23 cellular contexts compared by ENCODE assay signal in the genomic region with DNA sequence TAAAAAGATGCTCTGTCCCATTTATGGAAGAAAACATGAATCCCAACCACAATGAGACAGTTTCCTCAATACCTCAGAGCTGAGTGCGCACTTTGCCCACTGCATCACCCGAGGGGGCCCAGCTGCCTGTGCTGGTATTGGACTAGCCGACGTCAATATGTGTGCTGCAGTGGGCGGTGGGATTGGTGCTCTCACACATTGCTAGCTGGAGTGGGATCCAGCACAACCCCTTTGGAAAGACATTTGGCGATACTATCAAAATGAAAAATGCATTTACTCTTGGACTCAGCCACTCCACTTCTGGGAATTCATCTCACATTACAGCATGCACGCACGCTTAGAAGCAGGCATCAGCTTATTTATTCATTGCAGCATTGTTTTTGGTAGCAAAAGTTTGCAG.
DNase-seq lines count a peak whose midpoint lies in the region; ATAC-seq and TF ChIP-seq lines count a peak whose summit lies in the region.
"Had no signal": no experiment of that assay in that cellular context is flagged by ENCODE, and none has a peak within 500 bp of the region (broad histone marks: within the 10 kb centered on the region; RNA-seq: fewer than 3 reads in every experiment).

No MANE protein-coding gene starts in this region.

- no peak overlapping the region for H3K4me3 Mint-ChIP-seq in natural killer cell treated with Interleukin-12 subunit alpha and Interleukin-12 subunit beta and Interleukin-15 and Interleukin-18, amount 100 ng/mL, for 72 hours
- H3K4me3 Mint-ChIP-seq in natural killer cell, result no peak overlapping the region
- H3K4me3 Mint-ChIP-seq: activated CD4-positive, alpha-beta T cell treated with anti-CD3 and anti-CD28 coated beads, Interleukin-2, amount 10 ng/mL, durations not matched to agents 24 days and 14 days; activated naive CD4-positive, alpha-beta T cell treated with anti-CD3 and anti-CD28 coated beads, Interleukin-2, amount 10 ng/mL, durations not matched to agents 7 days and 5 days; activated T-cell treated with anti-CD3 and anti-CD28 coated beads, Interleukin-2, amount 50 U/mL, for 72 hours; H9; IgD-negative memory B cell; stimulated activated naive B cell treated with anti-CD40 and anti-IgM and Interleukin-4, amounts not matched to agents 10 μg/mL and 1 μg/mL and 100 μg/mL, for 72 hours had no signal

- intact Hi-C loops in natural killer cell (cut with micrococcal nuclease) (no loop called here), heart right ventricle (cut with DNase I) (no loop called here)

- 84 to 85% methylated on average over 8 of the region's 8 CpGs for WGBS in heart right ventricle, 2 donors

- H3K27ac ChIP-seq in duodenal mucosa (ENCODE audit: low read depth, low read length), result peak overlapping the region; percentile 53
- peak overlapping the region; percentile 53 for H3K27ac ChIP-seq in muscle layer of duodenum (ENCODE audit: low read length)
- no peak overlapping the region for H3K27ac ChIP-seq in heart right ventricle
- H3K27ac ChIP-seq: BLaER1, esophagus muscularis mucosa, right atrium auricular region had no signal

- no peaks in the 10 kb centered on the region for H3K9me3 Mint-ChIP-seq in natural killer cell treated with Interleukin-12 subunit alpha and Interleukin-12 subunit beta and Interleukin-15 and Interleukin-18, amount 100 ng/mL, for 72 hours
- H3K9me3 Mint-ChIP-seq in natural killer cell, result no peaks in the 10 kb centered on the region
- H3K9me3 Mint-ChIP-seq: activated CD4-positive, alpha-beta T cell treated with anti-CD3 and anti-CD28 coated beads, Interleukin-2, amount 10 ng/mL, durations not matched to agents 24 days and 14 days; activated naive CD4-positive, alpha-beta T cell treated with anti-CD3 and anti-CD28 coated beads, Interleukin-2, amount 10 ng/mL, durations not matched to agents 7 days and 5 days; activated T-cell treated with anti-CD3 and anti-CD28 coated beads, Interleukin-2, amount 50 U/mL, for 72 hours; H9; stimulated activated naive B cell treated with anti-CD40 and anti-IgM and Interleukin-4, amounts not matched to agents 10 μg/mL and 1 μg/mL and 100 μg/mL, for 72 hours had no signal

- no peak overlapping the region for H3K27ac Mint-ChIP-seq in natural killer cell treated with Interleukin-12 subunit alpha and Interleukin-12 subunit beta and Interleukin-15 and Interleukin-18, amount 100 ng/mL, for 72 hours
- H3K27ac Mint-ChIP-seq in natural killer cell, result no peak overlapping the region
- H3K27ac Mint-ChIP-seq: activated CD4-positive, alpha-beta T cell treated with anti-CD3 and anti-CD28 coated beads, Interleukin-2, amount 10 ng/mL, durations not matched to agents 24 days and 14 days; activated naive CD4-positive, alpha-beta T cell treated with anti-CD3 and anti-CD28 coated beads, Interleukin-2, amount 10 ng/mL, durations not matched to agents 7 days and 5 days; activated T-cell treated with anti-CD3 and anti-CD28 coated beads, Interleukin-2, amount 50 U/mL, for 72 hours; H9; IgD-negative memory B cell; stimulated activated naive B cell treated with anti-CD40 and anti-IgM and Interleukin-4, amounts not matched to agents 10 μg/mL and 1 μg/mL and 100 μg/mL, for 72 hours had no signal

- H3K9me3 ChIP-seq in duodenal mucosa (ENCODE audit: control insufficient read depth in 1 of 2, low read length in 2 of 2) (no peaks in the 10 kb centered on the region), muscle layer of duodenum (ENCODE audit: control insufficient read depth in 1 of 2, low read length in 2 of 2) (no peaks in the 10 kb centered on the region), heart right ventricle (no peaks in the 10 kb centered on the region)
- H3K9me3 ChIP-seq: BLaER1, esophagus muscularis mucosa, right atrium auricular region had no signal

- TF ChIP-seq CTCF in natural killer cell (IDR thresholded peaks at IDR 0.05) (no peak), heart right ventricle (IDR thresholded peaks at IDR 0.05) (no peak)

- no peak for ATAC-seq in natural killer cell treated with Interleukin-12 subunit alpha and Interleukin-12 subunit beta and Interleukin-15 and Interleukin-18, amount 100 ng/mL, for 72 hours
- ATAC-seq in natural killer cell (no peak), heart right ventricle (no peak), HG02759 (IDR thresholded peaks at IDR 0.05; ENCODE audit: unreplicated experiment) (no peak), left lobe of liver (no peak)
- ATAC-seq: activated T-cell treated with anti-CD3 and anti-CD28 coated beads, Interleukin-2, amount 50 U/mL, for 72 hours; stimulated activated naive B cell treated with anti-CD40 and anti-IgM and Interleukin-4, amounts not matched to agents 10 μg/mL and 1 μg/mL and 100 μg/mL, for 72 hours had no signal

- no peak overlapping the region for H3K9ac ChIP-seq in duodenal mucosa (ENCODE audit: low read depth in 1 of 2, low read length in 2 of 2)
- H3K9ac ChIP-seq: BLaER1 had no signal

- DNase-seq in natural killer cell treated with Interleukin-12 subunit alpha and Interleukin-12 subunit beta and Interleukin-15 and Interleukin-18, amount 100 ng/mL, for 72 hours (ENCODE audit: low spot score), result peak; percentile 37
- no peak for DNase-seq in natural killer cell
- DNase-seq in heart right ventricle, result no peak
- no peak for DNase-seq in left lobe of liver (ENCODE audit: low spot score)
- no peak for DNase-seq in NCI-H2081 (lab: John Stamatoyannopoulos, UW)
- DNase-seq: activated CD4-positive, alpha-beta T cell treated with anti-CD3 and anti-CD28 coated beads, Interleukin-2, amount 10 ng/mL, durations not matched to agents 24 days and 14 days; activated naive CD4-positive, alpha-beta T cell treated with anti-CD3 and anti-CD28 coated beads, Interleukin-2, amount 10 ng/mL, durations not matched to agents 7 days and 5 days; activated T-cell treated with anti-CD3 and anti-CD28 coated beads, Interleukin-2, amount 50 U/mL, for 72 hours; amygdala; cortex of kidney; H9; NCI-H1092 treated with DMSO at 0.1 percent for 48 hours; NCI-H187 treated with DMSO at 0.1 percent for 48 hours; NCI-H526; SHP77 treated with DMSO at 0.1 percent for 48 hours; stimulated activated naive B cell treated with anti-CD40 and anti-IgM and Interleukin-4, amounts not matched to agents 10 μg/mL and 1 μg/mL and 100 μg/mL, for 72 hours had no signal

- H3K36me3 Mint-ChIP-seq in natural killer cell treated with Interleukin-12 subunit alpha and Interleukin-12 subunit beta and Interleukin-15 and Interleukin-18, amount 100 ng/mL, for 72 hours, result no peaks in the 10 kb centered on the region
- H3K36me3 Mint-ChIP-seq in natural killer cell, result no peaks in the 10 kb centered on the region
- H3K36me3 Mint-ChIP-seq: activated naive CD4-positive, alpha-beta T cell treated with anti-CD3 and anti-CD28 coated beads, Interleukin-2, amount 10 ng/mL, durations not matched to agents 7 days and 5 days; IgD-negative memory B cell; stimulated activated naive B cell treated with anti-CD40 and anti-IgM and Interleukin-4, amounts not matched to agents 10 μg/mL and 1 μg/mL and 100 μg/mL, for 72 hours had no signal

- H3K4me3 ChIP-seq in duodenal mucosa (ENCODE audit: low read depth in 1 of 2, low read length in 2 of 2), result no peak overlapping the region
- no peak overlapping the region for H3K4me3 ChIP-seq in muscle layer of duodenum (ENCODE audit: low read depth in 1 of 2, low read length in 2 of 2)
- no peak overlapping the region for H3K4me3 ChIP-seq in heart right ventricle
- H3K4me3 ChIP-seq: BLaER1, esophagus muscularis mucosa, right atrium auricular region had no signal

- H3K27me3 Mint-ChIP-seq in natural killer cell treated with Interleukin-12 subunit alpha and Interleukin-12 subunit beta and Interleukin-15 and Interleukin-18, amount 100 ng/mL, for 72 hours, result peaks cover 17 to 35% of the 10 kb centered on the region in 2 donors
- H3K27me3 Mint-ChIP-seq in natural killer cell (ENCODE audit: low read depth in 2 of 2), result peaks cover 13 to 28% of the 10 kb centered on the region in 2 donors

- H3K4me1 ChIP-seq in duodenal mucosa (ENCODE audit: control insufficient read depth in 1 of 2, insufficient read depth in 2 of 2, low read length in 2 of 2) (no peaks in the 10 kb centered on the region), muscle layer of duodenum (ENCODE audit: control insufficient read depth in 1 of 2, insufficient read depth in 2 of 2, low read length in 2 of 2) (peaks cover 0 to 9% of the 10 kb centered on the region in 2 donors), heart right ventricle (peaks cover 0 to 5% (median 0%) of the 10 kb centered on the region in 9 donors)
- H3K4me1 ChIP-seq: BLaER1 had no signal

- H3K27me3 ChIP-seq in duodenal mucosa (ENCODE audit: control insufficient read depth in 1 of 2, insufficient read depth in 2 of 2, low read length in 2 of 2), result no peaks in the 10 kb centered on the region
- no peaks in the 10 kb centered on the region for H3K27me3 ChIP-seq in muscle layer of duodenum (ENCODE audit: low read depth, low read length)
- peaks cover 0 to 78% (median 55%) of the 10 kb centered on the region in 7 donors for H3K27me3 ChIP-seq in heart right ventricle
- H3K27me3 ChIP-seq: BLaER1, esophagus muscularis mucosa, right atrium auricular region had no signal

- no peaks in the 10 kb centered on the region for H3K36me3 ChIP-seq in duodenal mucosa (ENCODE audit: control insufficient read depth in 1 of 2, insufficient read depth in 2 of 2, low read length in 2 of 2)
- H3K36me3 ChIP-seq in muscle layer of duodenum (ENCODE audit: control insufficient read depth in 1 of 2, insufficient read depth in 2 of 2, low read length in 2 of 2), result no peaks in the 10 kb centered on the region
- no peaks in the 10 kb centered on the region for H3K36me3 ChIP-seq in heart right ventricle
- H3K36me3 ChIP-seq: BLaER1, esophagus muscularis mucosa, right atrium auricular region had no signal

- no peaks in the 10 kb centered on the region for H3K4me1 Mint-ChIP-seq in natural killer cell treated with Interleukin-12 subunit alpha and Interleukin-12 subunit beta and Interleukin-15 and Interleukin-18, amount 100 ng/mL, for 72 hours (ENCODE audit: low read depth in 2 of 2)
- H3K4me1 Mint-ChIP-seq in natural killer cell, result no peaks in the 10 kb centered on the region
- H3K4me1 Mint-ChIP-seq: activated CD4-positive, alpha-beta T cell treated with anti-CD3 and anti-CD28 coated beads, Interleukin-2, amount 10 ng/mL, durations not matched to agents 24 days and 14 days; activated naive CD4-positive, alpha-beta T cell treated with anti-CD3 and anti-CD28 coated beads, Interleukin-2, amount 10 ng/mL, durations not matched to agents 7 days and 5 days; IgD-negative memory B cell; stimulated activated naive B cell treated with anti-CD40 and anti-IgM and Interleukin-4, amounts not matched to agents 10 μg/mL and 1 μg/mL and 100 μg/mL, for 72 hours had no signal

Comparison
In these comparisons a context has a peak if more than half of its experiments do, and no peak if none do; other contexts are left out.
1. H3K27ac ChIP-seq: peak in duodenal mucosa (single experiment) and muscle layer of duodenum (single experiment); none in heart right ventricle (0 of 10).